ENCODE assay signal across 27 cellular contexts in the genomic region with DNA sequence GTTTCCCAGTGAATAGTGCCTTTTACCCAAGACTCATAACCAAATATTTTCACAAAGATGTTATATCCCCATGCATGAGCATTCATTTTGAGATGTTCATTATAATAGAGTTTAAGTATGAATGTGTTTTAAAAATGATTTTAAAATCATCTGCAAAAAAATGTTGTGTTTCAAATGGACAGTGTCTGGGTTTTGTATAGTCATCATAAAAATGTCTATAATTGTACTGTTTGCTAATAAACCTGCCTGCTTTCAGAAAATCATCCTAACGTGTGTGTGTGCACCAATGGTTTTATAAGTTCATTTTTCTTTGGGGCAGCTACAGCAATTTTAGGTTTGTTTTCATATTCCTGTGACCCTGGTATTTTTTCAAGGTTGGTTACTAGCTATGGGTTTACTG.
"Had no signal": no experiment of that assay in that cellular context is flagged by ENCODE, and none has a peak within 500 bp of the region (broad histone marks: within the 10 kb centered on the region; RNA-seq: fewer than 3 reads in every experiment).

No MANE protein-coding gene starts in this region.

- H3K27me3 ChIP-seq: colonic mucosa, dorsolateral prefrontal cortex, esophagus muscularis mucosa, esophagus squamous epithelium, foreskin keratinocyte, gastrocnemius medialis, gastroesophageal sphincter, heart left ventricle, heart right ventricle had no signal

- H3K9me3 ChIP-seq: colonic mucosa, esophagus muscularis mucosa, esophagus squamous epithelium, gastrocnemius medialis, gastroesophageal sphincter, heart left ventricle, heart right ventricle had no signal

- H3K36me3 ChIP-seq: colonic mucosa, gastrocnemius medialis had no signal

- H3K27ac ChIP-seq: colonic mucosa, coronary artery, dorsolateral prefrontal cortex, epithelial cell of prostate, esophagus muscularis mucosa, esophagus squamous epithelium, foreskin keratinocyte, gastrocnemius medialis, gastroesophageal sphincter, heart left ventricle, heart right ventricle had no signal

- H3K4me3 ChIP-seq: colonic mucosa, coronary artery, dorsolateral prefrontal cortex, esophagus muscularis mucosa, esophagus squamous epithelium, gastrocnemius medialis, gastroesophageal sphincter, heart left ventricle, heart right ventricle had no signal

- DNase-seq: colonic mucosa; cortex of kidney; dermis blood vessel endothelial cell; dorsolateral prefrontal cortex; effector CD4-positive, alpha-beta T cell; effector CD8-positive, alpha-beta T cell; effector memory CD4-positive, alpha-beta T cell; effector memory CD8-positive, alpha-beta T cell; endodermal cell; erythroblast; esophagus squamous epithelium; foreskin fibroblast; foreskin keratinocyte; foreskin melanocyte; gastrocnemius medialis; glutamatergic neuron; heart left ventricle; heart right ventricle had no signal

- FAIRE-seq: colon, endometrium, endothelial cell of umbilical vein, frontal cortex had no signal

- H3K4me1 ChIP-seq: colonic mucosa, esophagus muscularis mucosa, esophagus squamous epithelium, foreskin keratinocyte, gastrocnemius medialis, gastroesophageal sphincter, heart left ventricle, heart right ventricle had no signal

- ATAC-seq: effector memory CD8-positive, alpha-beta T cell; esophagus mucosa; foreskin keratinocyte; gastrocnemius medialis; gastroesophageal sphincter; heart left ventricle; heart right ventricle had no signal
